Comparison of ENCODE assay signal across 8 cellular contexts in the genomic region with DNA sequence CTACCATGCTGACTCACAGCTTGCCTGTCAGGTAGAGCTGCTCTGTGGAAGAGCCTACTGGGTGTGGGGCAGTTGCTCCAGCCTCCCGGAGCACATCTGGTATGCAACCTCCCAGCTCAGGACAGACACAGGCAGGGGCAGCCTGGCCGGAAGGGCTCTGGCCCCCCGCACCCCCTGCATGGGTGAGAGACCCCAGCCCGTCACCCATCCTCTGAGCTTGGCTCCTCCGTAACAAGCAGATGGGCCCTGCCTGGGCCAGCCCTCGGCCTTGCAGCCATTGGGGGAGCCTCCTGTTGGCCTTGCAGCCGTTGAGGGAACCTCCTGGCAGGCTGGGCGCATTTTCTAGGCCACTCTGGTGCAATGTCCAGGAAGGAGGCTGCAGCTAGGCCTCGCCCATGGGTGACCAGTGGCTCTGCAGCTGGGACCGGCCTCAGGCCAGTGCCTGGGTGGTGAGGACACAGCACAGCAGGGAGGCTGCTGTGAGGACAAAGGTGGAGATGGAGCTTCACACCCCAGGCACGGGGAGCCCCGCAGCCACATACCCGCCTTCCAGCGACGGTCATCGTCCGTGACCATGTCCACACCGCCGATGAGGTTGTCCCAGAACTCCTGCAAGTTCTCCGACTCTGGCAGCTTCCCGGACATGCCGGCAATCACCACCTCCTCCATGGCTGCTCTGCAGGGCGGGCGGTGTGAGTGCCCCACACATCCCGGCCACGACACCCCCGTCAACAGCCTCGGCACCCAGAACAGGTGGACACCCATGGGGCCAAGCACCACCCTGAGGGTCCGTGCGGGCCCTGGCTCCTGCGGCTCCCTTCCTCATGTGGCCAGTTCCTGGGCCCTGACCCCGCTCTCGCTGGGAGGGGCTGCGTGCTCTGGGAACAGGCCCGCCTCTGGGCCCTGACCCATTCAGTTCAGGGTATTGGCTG. TPM values are rescaled to one million over a fixed set of nuclear protein-coding genes. Genes with fewer than 3 reads are reported as not detected.
DNase-seq lines count a peak whose midpoint lies in the region; ATAC-seq and TF ChIP-seq lines count a peak whose summit lies in the region.

No MANE protein-coding gene starts in this region.

- H3K27ac Mint-ChIP-seq in activated T-cell treated with anti-CD3 and anti-CD28 coated beads, Interleukin-2, amount 50 U/mL, for 72 hours: no peak overlapping the region

- H3K4me3 Mint-ChIP-seq in activated T-cell treated with anti-CD3 and anti-CD28 coated beads, Interleukin-2, amount 50 U/mL, for 72 hours: peak overlapping the region; percentile 73 to 79

- H3K9ac ChIP-seq in iPS-20b (ENCODE audit: low read depth, low read length): peak overlapping the region; percentile 84; the same call in 1 of the 2 replicates

- H3K9me3 Mint-ChIP-seq in activated T-cell treated with anti-CD3 and anti-CD28 coated beads, Interleukin-2, amount 50 U/mL, for 72 hours: no peaks in the 10 kb centered on the region

- 74 to 75% methylated on average over 15 to 26 of the region's 35 CpGs for WGBS in tibial nerve, 2 donors

- ATAC-seq in activated T-cell treated with anti-CD3 and anti-CD28 coated beads, Interleukin-2, amount 50 U/mL, for 72 hours (replicated peaks in 1 of 2): no peak
- ATAC-seq in GM18870 (IDR thresholded peaks at IDR 0.05; ENCODE audit: unreplicated experiment) (no peak), GM21723 (IDR thresholded peaks at IDR 0.05; ENCODE audit: unreplicated experiment) (no peak)

- no peaks in the 10 kb centered on the region for H3K27me3 Mint-ChIP-seq in activated T-cell treated with anti-CD3 and anti-CD28 coated beads, Interleukin-2, amount 50 U/mL, for 72 hours (ENCODE audit: low read depth)

- H3K27ac ChIP-seq in iPS-20b (ENCODE audit: low read length) (no peak overlapping the region), tibial nerve (peak overlapping the region in 3 of 4 donors; percentile 93 to 98 (median 97))

- no peak for TF ChIP-seq CTCF in tibial nerve (IDR thresholded peaks at IDR 0.05)

- H3K27me3 ChIP-seq in iPS-20b (ENCODE audit: insufficient read depth, low read length): no peaks in the 10 kb centered on the region
- no peaks in the 10 kb centered on the region for H3K27me3 ChIP-seq in tibial nerve

- H3K4me1 ChIP-seq in iPS-20b (ENCODE audit: insufficient read depth, low read length) (peaks cover 8% of the 10 kb centered on the region; the same call in 1 of the 2 replicates), tibial nerve (peaks cover 3 to 50% (median 26%) of the 10 kb centered on the region in 4 donors)

- no peak for TF ChIP-seq POLR2A in tibial nerve (IDR thresholded peaks at IDR 0.05)

- H3K9me3 ChIP-seq in iPS-20b (ENCODE audit: insufficient read depth, low read depth, low read length): no peaks in the 10 kb centered on the region
- no peaks in the 10 kb centered on the region for H3K9me3 ChIP-seq in tibial nerve

- no peak for DNase-seq in activated T-cell treated with anti-CD3 and anti-CD28 coated beads, Interleukin-2, amount 50 U/mL, for 72 hours
- DNase-seq in activated T-cell treated with anti-CD3 and anti-CD28 coated beads, Interleukin-2, amount 50 U/mL, for 1 hour: no peak
- peak; percentile 12 for DNase-seq in activated naive CD4-positive, alpha-beta T cell treated with anti-CD3 and anti-CD28 coated beads, Interleukin-2, amount 50 U/mL, for 16 hours
- DNase-seq in tibial nerve (ENCODE audit: low spot score in 2 of 2): no peak
- DNase-seq in activated CD8-positive, alpha-beta memory T cell treated with anti-CD3 and anti-CD28 coated beads for 24 hours: no peak

- peaks cover 0 to 1% of the 10 kb centered on the region in 2 donors for H3K36me3 Mint-ChIP-seq in activated T-cell treated with anti-CD3 and anti-CD28 coated beads, Interleukin-2, amount 50 U/mL, for 72 hours (ENCODE audit: insufficient read depth in 2 of 2)

- H3K4me3 ChIP-seq in iPS-20b (ENCODE audit: low read length): peak overlapping the region; percentile 87; the same call in 1 of the 2 replicates
- peak overlapping the region in 3 of 4 donors; percentile 83 to 98 (median 91) for H3K4me3 ChIP-seq in tibial nerve

- H3K36me3 ChIP-seq in iPS-20b (ENCODE audit: insufficient read depth, low read depth, low read length) (peaks cover 51% of the 10 kb centered on the region), tibial nerve (peaks cover 20 to 54% (median 21%) of the 10 kb centered on the region in 3 donors)

- peaks cover 23% of the 10 kb centered on the region for H3K4me1 Mint-ChIP-seq in activated T-cell treated with anti-CD3 and anti-CD28 coated beads, Interleukin-2, amount 50 U/mL, for 72 hours (ENCODE audit: low read depth)

- no peak for TF ChIP-seq EP300 in tibial nerve (IDR thresholded peaks at IDR 0.05)

RNA-seq across cellular contexts. Expression of gene FASN, which starts 2.0 kb away (rescaled TPM):
- 10 to 100 TPM; 90.5 to 91.2 TPM for total RNA-seq in activated T-cell treated with anti-CD3 and anti-CD28 coated beads, Interleukin-2, amount 50 U/mL, for 72 hours
- 100 to 1,000 TPM; 129 to 319 (median 160) TPM for total RNA-seq in tibial nerve

RNA-seq across cellular contexts. Expression of gene DUS1L, which starts 30.4 kb away (rescaled TPM):
- total RNA-seq in activated T-cell treated with anti-CD3 and anti-CD28 coated beads, Interleukin-2, amount 50 U/mL, for 72 hours: 100 to 1,000 TPM; 109 to 121 TPM
- total RNA-seq in tibial nerve: 100 to 1,000 TPM in 2 of 4 donors, 10 to 100 TPM in 2; 85.2 to 179 (median 106) TPM

RNA-seq across cellular contexts. Expression of gene GPS1, which starts 44.3 kb away (rescaled TPM):
- total RNA-seq in activated T-cell treated with anti-CD3 and anti-CD28 coated beads, Interleukin-2, amount 50 U/mL, for 72 hours: 10 to 100 TPM; 55.1 to 73.5 TPM
- total RNA-seq in tibial nerve: 100 to 1,000 TPM in 2 of 4 donors, 10 to 100 TPM in 2; 74.9 to 134 (median 92.9) TPM

RNA-seq across cellular contexts. Expression of gene RFNG, which starts 44.4 kb away (rescaled TPM):
- 10 to 100 TPM; 31.0 to 42.2 TPM for total RNA-seq in activated T-cell treated with anti-CD3 and anti-CD28 coated beads, Interleukin-2, amount 50 U/mL, for 72 hours
- 10 to 100 TPM; 43.5 to 70.2 (median 64.4) TPM for total RNA-seq in tibial nerve

RNA-seq across cellular contexts. Expression of gene DCXR, which starts 58.5 kb away (rescaled TPM):
- total RNA-seq in activated T-cell treated with anti-CD3 and anti-CD28 coated beads, Interleukin-2, amount 50 U/mL, for 72 hours: 100 to 1,000 TPM; 114 to 125 TPM
- total RNA-seq in tibial nerve: 100 to 1,000 TPM; 236 to 347 (median 269) TPM
